Comparison of ENCODE assay signal across 8 cellular contexts in the genomic region with DNA sequence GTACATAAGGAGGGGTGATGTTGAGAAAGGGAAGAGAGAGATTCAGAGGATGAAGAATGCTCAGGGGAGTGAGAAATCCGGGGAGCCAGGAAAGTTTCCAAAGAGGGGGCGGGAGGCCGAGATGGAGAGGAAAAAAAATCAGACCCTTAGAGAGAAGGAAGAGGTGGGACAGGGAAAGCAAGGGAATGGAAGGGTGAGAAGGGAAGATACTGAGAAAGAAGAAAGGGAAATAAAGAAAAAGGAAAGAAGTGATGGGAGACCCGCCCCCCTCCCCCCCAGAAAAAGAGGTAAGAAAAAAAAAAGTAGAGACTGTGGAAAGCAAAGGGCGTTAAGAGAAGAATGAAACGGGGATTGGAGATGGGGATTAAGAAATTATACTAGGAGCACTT. TPM values are rescaled to one million over a fixed set of nuclear protein-coding genes. Genes with fewer than 3 reads are reported as not detected.
DNase-seq lines count a peak whose midpoint lies in the region; ATAC-seq and TF ChIP-seq lines count a peak whose summit lies in the region.

No MANE protein-coding gene starts in this region.

- TF ChIP-seq CTCF in Calu3 (IDR thresholded peaks at IDR 0.05; ENCODE audit: unreplicated experiment) (no peak), SU-DHL-6 (IDR thresholded peaks at IDR 0.05; ENCODE audit: insufficient read depth, low read length, poor library complexity, severe bottlenecking) (no peak), fibroblast of pulmonary artery (IDR thresholded peaks at IDR 0.05; ENCODE audit: low read length, missing control alignments) (no peak)

- no peaks in the 10 kb centered on the region for H4K20me1 ChIP-seq in SU-DHL-6 (ENCODE audit: low read depth, low read length)

- H3K9me2 ChIP-seq in SU-DHL-6 (replicated peaks; ENCODE audit: insufficient read depth, low read length) = no peaks in the 10 kb centered on the region

- peaks cover 8% of the 10 kb centered on the region for H3K36me3 Mint-ChIP-seq in Calu3 (ENCODE audit: insufficient read depth, unreplicated experiment)

- H2AFZ ChIP-seq in SU-DHL-6 (ENCODE audit: low read depth, low read length, severe bottlenecking) = peak overlapping the region; percentile 98

- H3K79me2 ChIP-seq in SU-DHL-6 (ENCODE audit: insufficient read depth, low read length) = no peaks in the 10 kb centered on the region

- peaks cover 3% of the 10 kb centered on the region for H3K9me3 Mint-ChIP-seq in Calu3 (ENCODE audit: low read depth, unreplicated experiment)

- H3K9me3 ChIP-seq in SU-DHL-6 (ENCODE audit: insufficient read depth, low read length) = no peaks in the 10 kb centered on the region

- H3K4me2 ChIP-seq in SU-DHL-6 (ENCODE audit: low read depth, low read length, poor library complexity, severe bottlenecking) = peak overlapping the region; percentile 70

- ATAC-seq in GM21723 (IDR thresholded peaks at IDR 0.05; ENCODE audit: unreplicated experiment) (no peak), HG02970 (IDR thresholded peaks at IDR 0.05; ENCODE audit: low FRiP score, unreplicated experiment) (no peak)

- no TSS peak for BruUV-seq in Calu3 (replicated peaks; lab: Mats Ljungman, UMichigan)

- peak overlapping the region; percentile 85 for H3K4me3 Mint-ChIP-seq in Calu3 (ENCODE audit: low read depth, unreplicated experiment)

- H3K36me3 ChIP-seq in SU-DHL-6 (ENCODE audit: low read length) = peaks cover 3% of the 10 kb centered on the region; the same call in 1 of the 2 replicates

- intact Hi-C loops in Calu3 (cut with micrococcal nuclease; ENCODE audit: unreplicated experiment) = no loop called here

- no peaks in the 10 kb centered on the region for H3F3A ChIP-seq in SU-DHL-6 (ENCODE audit: insufficient read depth)

- peak overlapping the region; percentile 84 for H3K27ac Mint-ChIP-seq in Calu3 (ENCODE audit: unreplicated experiment)

- H3K27ac ChIP-seq in SU-DHL-6 (ENCODE audit: low read depth, low read length) = no peak overlapping the region

- peaks cover 21% of the 10 kb centered on the region for H3K27me3 Mint-ChIP-seq in Calu3 (ENCODE audit: unreplicated experiment)

- no peaks in the 10 kb centered on the region for H3K27me3 ChIP-seq in SU-DHL-6 (ENCODE audit: low read length)

- DNase-seq in Calu3 = no peak
- DNase-seq in fibroblast of pulmonary artery (ENCODE audit: low read depth) = no peak
- DNase-seq in pons (ENCODE audit: low spot score) = peak; percentile 34
- DNase-seq in NCI-H510A (lab: John Stamatoyannopoulos, UW) = no peak
- DNase-seq in GDM1 (lab: John Stamatoyannopoulos, UW) = no peak

- H3K4me3 ChIP-seq in SU-DHL-6 (ENCODE audit: insufficient read depth, low read length, poor library complexity, severe bottlenecking) = peak overlapping the region; percentile 52
- H3K4me3 ChIP-seq in fibroblast of pulmonary artery (replicated peaks; ENCODE audit: low read depth, low read length) = peak overlapping the region; percentile 77

- H3K9ac ChIP-seq in SU-DHL-6 (ENCODE audit: low read length) = peak overlapping the region; percentile 38; the same call in 1 of the 2 replicates

- H3K4me1 Mint-ChIP-seq in Calu3 (ENCODE audit: low read depth, unreplicated experiment) = peaks cover 14% of the 10 kb centered on the region

- CTCF ChIA-PET in Calu3 (lab: Charles Lee) = no interaction called here

RNA-seq across cellular contexts. Expression of gene DYNLRB2, which starts 0.5 kb away (rescaled TPM):
- total RNA-seq in Calu3 (2022) = not detected in 2 replicates
